ENCODE assay signal across 8 cellular contexts in the genomic region with DNA sequence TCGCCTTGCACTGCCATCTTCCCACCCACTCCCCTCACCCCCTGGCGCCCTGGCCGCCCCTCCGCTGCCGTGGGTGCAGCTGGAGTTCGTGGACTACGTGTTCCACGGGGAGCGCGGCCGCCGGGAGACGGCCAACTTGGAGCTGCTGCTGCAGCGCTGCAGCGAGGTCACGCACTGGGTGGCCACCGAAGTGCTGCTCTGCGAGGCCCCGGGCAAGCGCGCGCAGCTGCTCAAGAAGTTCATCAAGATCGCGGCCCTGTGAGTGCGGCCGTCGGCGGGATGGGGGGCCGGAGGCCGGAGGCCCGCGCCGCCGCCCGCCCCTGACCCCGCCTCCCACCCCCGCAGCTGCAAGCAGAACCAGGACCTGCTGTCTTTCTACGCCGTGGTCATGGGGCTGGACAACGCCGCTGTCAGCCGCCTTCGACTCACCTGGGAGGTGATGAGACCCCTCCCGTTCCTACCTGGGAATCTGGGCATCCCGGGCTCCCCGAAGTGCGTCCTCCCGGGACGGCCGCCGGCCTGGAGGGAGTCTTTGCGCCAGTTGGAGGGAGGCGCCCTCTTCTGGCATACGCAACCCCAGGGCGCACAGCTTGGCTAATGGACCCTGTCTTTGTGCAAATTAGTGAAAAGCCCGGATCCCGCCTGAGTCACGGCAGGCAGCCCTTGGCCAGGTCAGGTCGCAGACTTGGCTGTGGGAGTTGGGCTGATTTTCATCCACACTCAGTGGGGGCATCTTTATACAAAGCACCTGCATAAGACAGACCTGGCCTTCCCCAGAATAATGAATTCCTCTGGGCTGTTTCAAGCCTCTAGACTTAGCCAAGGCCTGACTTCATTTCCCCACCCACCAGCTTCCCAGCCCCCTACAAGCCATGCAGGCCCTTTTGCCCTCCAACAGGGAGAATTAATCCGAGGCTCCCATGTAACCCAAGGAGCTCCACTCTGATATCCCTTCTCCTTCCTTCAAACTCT. TPM values are rescaled to one million over a fixed set of nuclear protein-coding genes. Genes with fewer than 3 reads are reported as not detected.
A peak's percentile ranks its signal among the peaks of the same experiment; 100 is the strongest.
DNase-seq lines count a peak whose midpoint lies in the region; ATAC-seq, FAIRE-seq and TF ChIP-seq lines count a peak whose summit lies in the region.

No MANE protein-coding gene starts in this region.

- TF ChIP-seq CTCF in heart left ventricle (IDR thresholded peaks at IDR 0.05), result peak; percentile 46 to 84 (median 69)
- peak in 4 of 5 experiments; percentile 31 to 52 (median 40) for TF ChIP-seq CTCF in transverse colon (IDR thresholded peaks at IDR 0.05)

- H3K9me3 ChIP-seq in heart left ventricle, result no peaks in the 10 kb centered on the region
- no peaks in the 10 kb centered on the region for H3K9me3 ChIP-seq in transverse colon

- DNase-seq in AG08395 (ENCODE audit: low spot score), result peak; percentile 89
- DNase-seq in HTR-8/SVneo (ENCODE audit: insufficient read length, low spot score), result peak; percentile 88
- DNase-seq in activated naive CD8-positive, alpha-beta T cell treated with anti-CD3 and anti-CD28 coated beads, Interleukin-2, amount 50 U/mL, for 16 hours (ENCODE audit: low read depth, low spot score), result peak; percentile 18
- peak; percentile 71 to 86 (median 78) for DNase-seq in heart left ventricle
- peak; percentile 56 for DNase-seq in pons (ENCODE audit: low spot score)
- peak; percentile 77 for DNase-seq in transverse colon

- peak; percentile 95 for FAIRE-seq in HTR-8/SVneo (lab: Jason Lieb, UNC)

- in situ Hi-C loops in transverse colon (cut with MboI; ENCODE audit: low pct_ligation_motif_present in 1 of 4, low pct_unique_long_range_greater_than_20kb in 1 of 4, low sequenced_read_pairs in 3 of 4), result loop anchor here in 3 of 4 donors (10.0 to 25.0 kb wide), 3 partner anchors 96 to 163 kb away; partner anchors contain the start of gene CDC6 (in 1 of the 3)

- no peak for TF ChIP-seq EP300 in transverse colon (IDR thresholded peaks at IDR 0.05; ENCODE audit: low read depth)

- 2 to 7% (median 3%) methylated on average over 13 to 60 of the region's 60 CpGs for WGBS in heart left ventricle, 4 donors
- WGBS in transverse colon (ENCODE audit: low coverage in 1 of 2), 2 donors, result 25 to 60% methylated on average over 1 to 34 of the region's 60 CpGs

- intact Hi-C loops in heart left ventricle (cut with DNase I), result loop anchor here in 6 of 10 donors (2.0 to 10.0 kb wide), 7 partner anchors 79 to 223 kb away; partner anchors contain the start of genes CSF3 (in 2 of the 6) and TOP2A (in 2 of the 6)
- intact Hi-C loops in transverse colon (cut with DNase I; ENCODE audit: low total_unique reads), result loop anchor here (10.0 kb wide), 1 partner anchor 177 kb away; the partner anchor contains the start of gene CSF3

- H3K36me3 ChIP-seq in heart left ventricle, result peaks cover 0 to 12% (median 0%) of the 10 kb centered on the region in 9 donors
- H3K36me3 ChIP-seq in transverse colon, result no peaks in the 10 kb centered on the region

- H3K27ac ChIP-seq in heart left ventricle, result peak overlapping the region in 7 of 12 donors; percentile 1 to 67 (median 46)
- peak overlapping the region; percentile 20 to 74 (median 44) for H3K27ac ChIP-seq in transverse colon

- peaks cover 0 to 23% (median 8%) of the 10 kb centered on the region in 12 donors for H3K4me1 ChIP-seq in heart left ventricle
- peaks cover 0 to 13% (median 7%) of the 10 kb centered on the region in 4 donors for H3K4me1 ChIP-seq in transverse colon

- H3K4me3 ChIP-seq in heart left ventricle (peak overlapping the region in 11 of 12 donors; percentile 40 to 75 (median 62)), transverse colon (peak overlapping the region; percentile 31 to 57 (median 38))

- H3K27me3 ChIP-seq in heart left ventricle (no peaks in the 10 kb centered on the region), transverse colon (no peaks in the 10 kb centered on the region)

- no peak for TF ChIP-seq POLR2A in heart left ventricle (IDR thresholded peaks at IDR 0.05)
- TF ChIP-seq POLR2A in transverse colon (IDR thresholded peaks at IDR 0.05), result no peak

- ATAC-seq in GM18907 (IDR thresholded peaks at IDR 0.05; ENCODE audit: unreplicated experiment), result peak; percentile 73
- peak; percentile 92 for ATAC-seq in SK-N-SH treated with all-trans-retinoic acid at 6 μM for 48 hours
- ATAC-seq in heart left ventricle, result peak; percentile 59 to 87 (median 84)

TF ChIP-seq in SK-N-SH treated with all-trans-retinoic acid at 6 μM for 48 hours, 23 proteins besides CTCF, POLR2A, EP300 and RAD21:
- TF ChIP-seq TSHZ2 (CRISPR knock-in tag; IDR thresholded peaks at IDR 0.05) (no peak), TOX (CRISPR knock-in tag; IDR thresholded peaks at IDR 0.05; ENCODE audit: borderline replicate concordance) (no peak), PATZ1 (CRISPR knock-in tag; IDR thresholded peaks at IDR 0.05; ENCODE audit: borderline replicate concordance) (no peak), ISL1 (CRISPR knock-in tag; IDR thresholded peaks at IDR 0.05) (no peak)

RNA-seq across cellular contexts. Expression of gene RAPGEFL1, which starts 14.3 kb away (rescaled TPM):
- 1 to 10 TPM; 2.2 to 4.8 (median 2.9) TPM for total RNA-seq in heart left ventricle
- polyA plus RNA-seq in heart left ventricle, result 1 to 10 TPM; 3.3 to 6.6 TPM
- 100 to 1,000 TPM; 220 to 411 (median 308) TPM for total RNA-seq in transverse colon

RNA-seq across cellular contexts. Expression of gene WIPF2, which starts 27.6 kb away (rescaled TPM):
- total RNA-seq in heart left ventricle (10 to 100 TPM in 6 of 9 donors, 1 to 10 TPM in 3; 8.4 to 17.6 (median 11.2) TPM), transverse colon (10 to 100 TPM; 20.5 to 29.5 (median 25.3) TPM)
- polyA plus RNA-seq in heart left ventricle, result 10 to 100 TPM in 1 of 2 donors, 1 to 10 TPM in 1; 6.6 to 12.2 TPM

RNA-seq across cellular contexts. Expression of gene CASC3, which starts 51.2 kb away (rescaled TPM):
- 10 to 100 TPM; 26.5 to 54.3 (median 42.2) TPM for total RNA-seq in heart left ventricle
- polyA plus RNA-seq in heart left ventricle, result 10 to 100 TPM; 27.9 to 33.4 TPM
- total RNA-seq in transverse colon, result 10 to 100 TPM; 41.8 to 65.1 (median 51.0) TPM

Comparison
In these comparisons a context has a peak if more than half of its experiments do, and no peak if none do; other contexts are left out.
1. Peak in every context shown above with its lines: DNase-seq, ATAC-seq, H3K4me3 ChIP-seq and H3K27ac ChIP-seq.
2. DNase-seq: peak in every context shown above with its lines; median percentile 89 in AG08395; 88 in HTR-8/SVneo; 78 in heart left ventricle; 77 in transverse colon; 56 in pons; 18 in activated naive CD8-positive, alpha-beta T cell treated with anti-CD3 and anti-CD28 coated beads, Interleukin-2, amount 50 U/mL, for 16 hours.
3. RNA of gene RAPGEFL1, which starts 14.3 kb away (total RNA-seq): 220 to 411 TPM in transverse colon; 2.2 to 4.8 TPM in heart left ventricle; every median in the first group is over 10 times any median in the second.